ENCODE assay signal across 31 cellular contexts in genomic region chr2:77649856-77650255, GRCh38.
"Had no signal": no experiment of that assay in that cellular context is flagged by ENCODE, and none has a peak within 500 bp of the region (broad histone marks: within the 10 kb centered on the region; RNA-seq: fewer than 3 reads in every experiment).

No MANE protein-coding gene starts in this region.

- H3K4me3 ChIP-seq: adrenal gland, body of pancreas, breast epithelium had no signal

- H3K27ac ChIP-seq: adrenal gland, body of pancreas, brain microvascular endothelial cell, breast epithelium, VCaP had no signal

- H3K36me3 ChIP-seq: adrenal gland, brain microvascular endothelial cell, breast epithelium had no signal

- DNase-seq: activated B cell treated with CpG ODN at 0.5 μM for 24 hours; activated CD4-positive, alpha-beta memory T cell treated with anti-CD3 and anti-CD28 coated beads for 36 hours; activated CD4-positive, alpha-beta T cell treated with anti-CD3 and anti-CD28 coated beads for 4 hours; activated CD4-positive, alpha-beta T cell treated with anti-CD3 and anti-CD28 coated beads, Interleukin-2, amount 10 ng/mL, durations not matched to agents 24 days and 14 days; activated CD4-positive, alpha-beta T cell treated with anti-CD3 and anti-CD28 coated beads, Interleukin-2, amount 50 U/mL, for 1 hour; activated CD4-positive, alpha-beta T cell treated with anti-CD3 and anti-CD28 coated beads, Interleukin-2, amount 50 U/mL, for 4 hours; activated CD4-positive, CD25-positive, alpha-beta regulatory T cell treated with anti-CD3 and anti-CD28 coated beads, Interleukin-2, amount 50 U/mL, for 72 hours; activated CD8-positive, alpha-beta memory T cell treated with anti-CD3 and anti-CD28 coated beads, Interleukin-2, amount 50 U/mL, for 4 hours; activated CD8-positive, alpha-beta T cell treated with anti-CD3 and anti-CD28 coated beads for 36 hours; activated effector memory CD4-positive, alpha-beta T cell treated with anti-CD3 and anti-CD28 coated beads, Interleukin-2, amount 50 U/mL, for 16 hours; activated gamma-delta T cell treated with Interleukin-2 at 50 U/mL for 16 hours; activated naive CD4-positive, alpha-beta T cell; activated naive CD4-positive, alpha-beta T cell treated with anti-CD3 and anti-CD28 coated beads for 36 hours; activated naive CD4-positive, alpha-beta T cell treated with anti-CD3 and anti-CD28 coated beads, Interleukin-2, amount 50 U/mL, for 16 hours; activated naive CD8-positive, alpha-beta T cell treated with anti-CD3 and anti-CD28 coated beads for 36 hours; activated T-cell treated with anti-CD3 and anti-CD28 coated beads for 4 hours; activated T-cell treated with anti-CD3 and anti-CD28 coated beads, Interleukin-2, amount 50 U/mL, for 1 hour; activated T-cell treated with anti-CD3 and anti-CD28 coated beads, Interleukin-2, amount 50 U/mL, for 4 hours; activated T-cell treated with anti-CD3 and anti-CD28 coated beads, Interleukin-2, amount 50 U/mL, for 72 hours; adrenal gland; amniotic stem cell; aorta; body of pancreas; brain microvascular endothelial cell; caudate nucleus; cerebellar nuclear complex; T-helper 1 cell; T-helper 2 cell; T-helper 9 cell had no signal

- H3K27me3 ChIP-seq: adrenal gland, body of pancreas, brain microvascular endothelial cell, breast epithelium had no signal

- H3K9me3 ChIP-seq: adrenal gland, body of pancreas, breast epithelium had no signal

- H3K4me1 ChIP-seq: adrenal gland, body of pancreas, breast epithelium had no signal
